Comparison of ENCODE assay signal across 30 cellular contexts in the genomic region with DNA sequence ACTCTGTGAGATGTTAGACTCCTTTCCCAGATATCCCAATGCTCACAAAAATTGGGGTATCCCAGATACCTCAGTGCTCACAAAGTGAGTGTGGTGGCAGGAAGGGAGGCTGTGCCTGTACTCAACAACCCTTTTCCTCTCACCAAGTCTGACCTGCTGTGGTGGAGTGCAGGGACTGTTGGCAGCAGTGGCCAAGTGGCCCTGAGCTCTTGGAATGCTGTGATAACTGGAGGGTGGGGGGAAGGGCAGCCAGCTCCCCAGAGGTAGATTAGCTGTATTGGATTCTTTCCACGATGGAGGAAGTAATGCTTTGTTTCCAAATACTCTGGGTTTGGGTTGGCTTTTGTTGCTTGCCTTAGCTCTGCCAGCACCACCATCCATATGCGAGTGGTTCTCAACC. TPM values are rescaled to one million over a fixed set of nuclear protein-coding genes. Genes with fewer than 3 reads are reported as not detected.
"Had no signal": no experiment of that assay in that cellular context is flagged by ENCODE, and none has a peak within 500 bp of the region (broad histone marks: within the 10 kb centered on the region; RNA-seq: fewer than 3 reads in every experiment).

No MANE protein-coding gene starts in this region.

- H3K27me3 Mint-ChIP-seq: activated CD4-positive, alpha-beta T cell treated with anti-CD3 and anti-CD28 coated beads, Interleukin-2, amount 10 ng/mL, durations not matched to agents 7 days and 5 days had no signal

- H3K4me1 ChIP-seq: foreskin keratinocyte, heart left ventricle, left ventricle myocardium inferior had no signal

- H3K9me3 ChIP-seq: heart left ventricle, left ventricle myocardium inferior, mucosa of descending colon, tibial artery had no signal

- ATAC-seq: esophagus mucosa, foreskin keratinocyte, heart left ventricle, mucosa of descending colon, right cardiac atrium, T-helper 17 cell had no signal

- H3K9me3 Mint-ChIP-seq: activated CD4-positive, alpha-beta memory T cell treated with anti-CD3 and anti-CD28 coated beads, Interleukin-2, amount 10 ng/mL, durations not matched to agents 7 days and 5 days; activated CD4-positive, alpha-beta T cell treated with anti-CD3 and anti-CD28 coated beads, Interleukin-2, amount 10 ng/mL, durations not matched to agents 7 days and 5 days; activated naive CD4-positive, alpha-beta T cell treated with anti-CD3 and anti-CD28 coated beads, Interleukin-2, amount 10 ng/mL, durations not matched to agents 7 days and 5 days; activated T-cell treated with anti-CD3 and anti-CD28 coated beads, Interleukin-2, amount 50 U/mL, for 24 hours; neural crest cell had no signal

- H3K4me1 Mint-ChIP-seq: activated CD4-positive, alpha-beta memory T cell treated with anti-CD3 and anti-CD28 coated beads, Interleukin-2, amount 10 ng/mL, durations not matched to agents 7 days and 5 days; activated CD4-positive, alpha-beta T cell treated with anti-CD3 and anti-CD28 coated beads, Interleukin-2, amount 10 ng/mL, durations not matched to agents 7 days and 5 days; activated naive CD4-positive, alpha-beta T cell treated with anti-CD3 and anti-CD28 coated beads, Interleukin-2, amount 10 ng/mL, durations not matched to agents 7 days and 5 days; activated naive CD8-positive, alpha-beta T cell treated with anti-CD3 and anti-CD28 coated beads, Interleukin-2, amount 10 ng/mL, durations not matched to agents 7 days and 5 days; naive B cell; T-helper 17 cell had no signal

- H3K27ac ChIP-seq: foreskin keratinocyte, heart left ventricle, left ventricle myocardium inferior, tibial artery had no signal

- H3K36me3 Mint-ChIP-seq: activated naive CD4-positive, alpha-beta T cell treated with anti-CD3 and anti-CD28 coated beads, Interleukin-2, amount 10 ng/mL, durations not matched to agents 7 days and 5 days; activated naive CD8-positive, alpha-beta T cell treated with anti-CD3 and anti-CD28 coated beads, Interleukin-2, amount 10 ng/mL, durations not matched to agents 7 days and 5 days; naive B cell had no signal

- H3K4me3 ChIP-seq: heart left ventricle, left ventricle myocardium inferior, lung, mucosa of descending colon, tibial artery had no signal

- DNase-seq: activated CD4-positive, alpha-beta memory T cell treated with anti-CD3 and anti-CD28 coated beads, Interleukin-2, amount 10 ng/mL, durations not matched to agents 7 days and 5 days; activated CD4-positive, alpha-beta T cell treated with anti-CD3 and anti-CD28 coated beads for 1 hour; activated CD4-positive, alpha-beta T cell treated with anti-CD3 and anti-CD28 coated beads, Interleukin-2, amount 10 ng/mL, durations not matched to agents 7 days and 5 days; activated CD8-positive, alpha-beta memory T cell treated with anti-CD3 and anti-CD28 coated beads, Interleukin-2, amount 50 U/mL, for 48 hours; activated gamma-delta T cell; activated naive CD4-positive, alpha-beta T cell treated with anti-CD3 and anti-CD28 coated beads, Interleukin-2, amount 10 ng/mL, durations not matched to agents 7 days and 5 days; activated naive CD8-positive, alpha-beta T cell treated with anti-CD3 and anti-CD28 coated beads, Interleukin-2, amount 10 ng/mL, durations not matched to agents 7 days and 5 days; activated T-cell treated with anti-CD3 and anti-CD28 coated beads, Interleukin-2, amount 50 U/mL, for 24 hours; amniotic stem cell; caudate nucleus; foreskin keratinocyte; heart left ventricle; kidney glomerular epithelial cell; left ventricle myocardium inferior; mucosa of descending colon; naive B cell; occipital lobe; right cardiac atrium; stimulated activated CD4-positive, alpha-beta T cell treated with anti-CD3 and anti-CD28 coated beads, Interleukin-4, amount 100 ng/mL, for 1 hour; T-helper 17 cell; T1000; tibial artery had no signal

- H3K27ac Mint-ChIP-seq: activated CD4-positive, alpha-beta memory T cell treated with anti-CD3 and anti-CD28 coated beads, Interleukin-2, amount 10 ng/mL, durations not matched to agents 7 days and 5 days; activated CD4-positive, alpha-beta T cell treated with anti-CD3 and anti-CD28 coated beads, Interleukin-2, amount 10 ng/mL, durations not matched to agents 7 days and 5 days; activated naive CD4-positive, alpha-beta T cell treated with anti-CD3 and anti-CD28 coated beads, Interleukin-2, amount 10 ng/mL, durations not matched to agents 7 days and 5 days; activated naive CD8-positive, alpha-beta T cell treated with anti-CD3 and anti-CD28 coated beads, Interleukin-2, amount 10 ng/mL, durations not matched to agents 7 days and 5 days; activated T-cell treated with anti-CD3 and anti-CD28 coated beads, Interleukin-2, amount 50 U/mL, for 24 hours; stimulated activated naive CD8-positive, alpha-beta T cell treated with anti-CD3 and anti-CD28 coated beads, Interleukin-15, Interleukin-2, amounts not matched to agents 100 ng/mL and 50 ng/mL, for 24 hours; T-helper 17 cell had no signal

- H3K4me3 Mint-ChIP-seq: activated CD4-positive, alpha-beta memory T cell treated with anti-CD3 and anti-CD28 coated beads, Interleukin-2, amount 10 ng/mL, durations not matched to agents 7 days and 5 days; activated CD4-positive, alpha-beta T cell treated with anti-CD3 and anti-CD28 coated beads, Interleukin-2, amount 10 ng/mL, durations not matched to agents 7 days and 5 days; activated naive CD4-positive, alpha-beta T cell treated with anti-CD3 and anti-CD28 coated beads, Interleukin-2, amount 10 ng/mL, durations not matched to agents 7 days and 5 days; activated naive CD8-positive, alpha-beta T cell treated with anti-CD3 and anti-CD28 coated beads, Interleukin-2, amount 10 ng/mL, durations not matched to agents 7 days and 5 days; activated T-cell treated with anti-CD3 and anti-CD28 coated beads, Interleukin-2, amount 50 U/mL, for 24 hours; naive B cell; neural crest cell; stimulated activated naive CD8-positive, alpha-beta T cell treated with anti-CD3 and anti-CD28 coated beads, Interleukin-15, Interleukin-2, amounts not matched to agents 100 ng/mL and 50 ng/mL, for 24 hours; T-helper 17 cell had no signal

- H3K36me3 ChIP-seq: heart left ventricle, left ventricle myocardium inferior, tibial artery had no signal

- H3K27me3 ChIP-seq: foreskin keratinocyte, heart left ventricle, tibial artery had no signal

- FAIRE-seq: astrocyte had no signal

RNA-seq across cellular contexts. Expression of a gene that starts 46.0 kb away (rescaled TPM):
- total RNA-seq: activated CD4-positive, alpha-beta memory T cell treated with anti-CD3 and anti-CD28 coated beads, Interleukin-2, amount 10 ng/mL, durations not matched to agents 7 days and 5 days; activated CD4-positive, alpha-beta T cell treated with anti-CD3 and anti-CD28 coated beads, Interleukin-2, amount 10 ng/mL, durations not matched to agents 7 days and 5 days; activated naive CD8-positive, alpha-beta T cell treated with anti-CD3 and anti-CD28 coated beads, Interleukin-2, amount 10 ng/mL, durations not matched to agents 7 days and 5 days; astrocyte; esophagus mucosa; foreskin keratinocyte; heart left ventricle; left ventricle myocardium inferior; mesenteric fat pad; mucosa of descending colon; neural crest cell; occipital lobe; right cardiac atrium; skeletal muscle tissue; T-helper 17 cell; urinary bladder had no signal
- polyA plus RNA-seq: foreskin keratinocyte, heart left ventricle, lung, right cardiac atrium, urinary bladder had no signal

RNA-seq across cellular contexts. Expression of a gene that starts 53.0 kb away (rescaled TPM):
- total RNA-seq: activated CD4-positive, alpha-beta memory T cell treated with anti-CD3 and anti-CD28 coated beads, Interleukin-2, amount 10 ng/mL, durations not matched to agents 7 days and 5 days; activated CD4-positive, alpha-beta T cell treated with anti-CD3 and anti-CD28 coated beads, Interleukin-2, amount 10 ng/mL, durations not matched to agents 7 days and 5 days; activated naive CD8-positive, alpha-beta T cell treated with anti-CD3 and anti-CD28 coated beads, Interleukin-2, amount 10 ng/mL, durations not matched to agents 7 days and 5 days; astrocyte; esophagus mucosa; foreskin keratinocyte; heart left ventricle; left ventricle myocardium inferior; lung; mesenteric fat pad; mucosa of descending colon; neural crest cell; occipital lobe; right cardiac atrium; skeletal muscle tissue; T-helper 17 cell; urinary bladder had no signal
- polyA plus RNA-seq: foreskin keratinocyte, heart left ventricle, lung, right cardiac atrium, urinary bladder had no signal
